ENCODE assay signal across 26 cellular contexts in genomic region chr15:31245756-31246155, GRCh38.
"Had no signal": no experiment of that assay in that cellular context is flagged by ENCODE, and none has a peak within 500 bp of the region (broad histone marks: within the 10 kb centered on the region; RNA-seq: fewer than 3 reads in every experiment).

No MANE protein-coding gene starts in this region.

- H3K4me3 Mint-ChIP-seq: immature natural killer cell; memory B cell; mesothelial cell of epicardium; natural killer cell; neural progenitor cell; stimulated activated effector memory CD8-positive, alpha-beta T cell treated with anti-CD3 and anti-CD28 coated beads, Interleukin-12 subunit alpha, Interleukin-12 subunit beta, amount 100 ng/mL, for 72 hours; type B pancreatic cell had no signal

- DNase-seq: effector memory CD4-positive, alpha-beta T cell; glutamatergic neuron; immature natural killer cell; left cardiac atrium; left ventricle myocardium inferior; lower lobe of right lung; natural killer cell; nucleus accumbens; stimulated activated CD4-positive, alpha-beta T cell treated with anti-CD3 and anti-CD28 coated beads, Interleukin-4, amount 100 ng/mL, for 1 hour; stimulated activated CD8-positive, alpha-beta memory T cell treated with anti-CD3 and anti-CD28 coated beads, Interleukin-4, amount 100 ng/mL, for 48 hours; stimulated activated naive CD8-positive, alpha-beta T cell treated with anti-CD3 and anti-CD28 coated beads, Interleukin-15, Interleukin-2, amounts not matched to agents 100 U/mL and 50 U/mL, for 24 hours; thyroid gland; uterus had no signal

- H3K36me3 Mint-ChIP-seq: immature natural killer cell; mesothelial cell of epicardium; natural killer cell; neural progenitor cell; stimulated activated effector memory CD8-positive, alpha-beta T cell treated with anti-CD3 and anti-CD28 coated beads, Interleukin-12 subunit alpha, Interleukin-12 subunit beta, amount 100 ng/mL, for 72 hours; type B pancreatic cell had no signal

- FAIRE-seq: endometrium, keratinocyte, pancreas had no signal

- H3K27ac ChIP-seq: gastroesophageal sphincter, left ventricle myocardium inferior, lower lobe of right lung, neural progenitor cell, pancreas, suprapubic skin, thyroid gland, uterus had no signal

- H3K4me3 ChIP-seq: gastroesophageal sphincter, left ventricle myocardium inferior, lower lobe of right lung, neural progenitor cell, pancreas, suprapubic skin, thyroid gland, uterus had no signal

- H3K4me2 ChIP-seq: neural progenitor cell had no signal

- H3K27me3 Mint-ChIP-seq: memory B cell had no signal

- H3K4me1 Mint-ChIP-seq: mesothelial cell of epicardium, neural progenitor cell had no signal

- H2AFZ ChIP-seq: neural progenitor cell had no signal

- H3K27ac Mint-ChIP-seq: immature natural killer cell; memory B cell; mesothelial cell of epicardium; natural killer cell; neural progenitor cell; progenitor cell of endocrine pancreas; stimulated activated effector memory CD8-positive, alpha-beta T cell treated with anti-CD3 and anti-CD28 coated beads, Interleukin-12 subunit alpha, Interleukin-12 subunit beta, amount 100 ng/mL, for 72 hours; type B pancreatic cell had no signal

- ATAC-seq: esophagus mucosa; gastroesophageal sphincter; left cardiac atrium; lower lobe of right lung; natural killer cell; pancreas; right cardiac atrium; stimulated activated effector memory CD8-positive, alpha-beta T cell treated with anti-CD3 and anti-CD28 coated beads, Interleukin-12 subunit alpha, Interleukin-12 subunit beta, amount 100 ng/mL, for 72 hours; stimulated activated naive CD8-positive, alpha-beta T cell treated with anti-CD3 and anti-CD28 coated beads, Interleukin-15, Interleukin-2, amounts not matched to agents 100 U/mL and 50 U/mL, for 24 hours had no signal

- H3K9ac ChIP-seq: neural progenitor cell had no signal

- H3K36me3 ChIP-seq: gastroesophageal sphincter, left ventricle myocardium inferior, lower lobe of right lung, neural progenitor cell, pancreas, suprapubic skin, thyroid gland, uterus had no signal

- H3K4me1 ChIP-seq: gastroesophageal sphincter, left ventricle myocardium inferior, lower lobe of right lung, neural progenitor cell, pancreas, suprapubic skin, uterus had no signal

- H3K27me3 ChIP-seq: neural progenitor cell, pancreas, suprapubic skin, thyroid gland, uterus had no signal

- H3K9me3 ChIP-seq: gastroesophageal sphincter, left ventricle myocardium inferior, lower lobe of right lung, pancreas, suprapubic skin, thyroid gland, uterus had no signal

- H3K9me3 Mint-ChIP-seq: immature natural killer cell; memory B cell; mesothelial cell of epicardium; natural killer cell; stimulated activated effector memory CD8-positive, alpha-beta T cell treated with anti-CD3 and anti-CD28 coated beads, Interleukin-12 subunit alpha, Interleukin-12 subunit beta, amount 100 ng/mL, for 72 hours; type B pancreatic cell had no signal
